ENCODE assay signal across 20 cellular contexts in the genomic region with DNA sequence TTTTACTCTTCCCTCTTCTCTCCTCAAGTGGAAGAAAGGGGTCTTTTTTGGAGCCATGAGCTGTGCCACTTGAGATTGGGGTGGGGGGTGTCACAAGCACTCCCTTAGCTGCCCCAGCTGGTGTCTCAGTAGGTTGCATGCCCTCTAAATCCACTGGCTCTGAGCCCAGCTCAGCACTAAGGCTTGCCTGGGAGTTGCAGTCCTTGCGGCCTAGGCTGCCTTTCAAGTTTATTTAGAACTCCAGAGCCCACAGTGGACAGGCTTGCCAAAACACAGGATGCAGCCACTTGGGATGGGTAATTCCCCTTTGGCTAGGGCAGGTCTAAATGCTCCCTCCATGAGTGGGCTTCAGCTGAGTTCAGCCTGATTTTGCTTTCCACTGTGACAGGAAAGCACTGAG. TPM values are rescaled to one million over a fixed set of nuclear protein-coding genes. Genes with fewer than 3 reads are reported as not detected.
DNase-seq lines count a peak whose midpoint lies in the region; ATAC-seq and TF ChIP-seq lines count a peak whose summit lies in the region.
"Had no signal": no experiment of that assay in that cellular context is flagged by ENCODE, and none has a peak within 500 bp of the region (broad histone marks: within the 10 kb centered on the region; RNA-seq: fewer than 3 reads in every experiment).

No MANE protein-coding gene starts in this region.

- H3K9me2 ChIP-seq in SU-DHL-6 (replicated peaks; ENCODE audit: insufficient read depth, low read length) = no peaks in the 10 kb centered on the region
- no peaks in the 10 kb centered on the region for H3K9me2 ChIP-seq in Karpas-422 (replicated peaks; ENCODE audit: insufficient read depth, low read length)

- H3K27ac ChIP-seq in SU-DHL-6 (ENCODE audit: low read depth, low read length) (peak overlapping the region; percentile 67), left ventricle myocardium inferior (replicated peaks) (no peak overlapping the region), Karpas-422 (ENCODE audit: low read length) (no peak overlapping the region)
- H3K27ac ChIP-seq: PC-9 had no signal

- no peak for ATAC-seq in HG03469 (IDR thresholded peaks at IDR 0.05; ENCODE audit: unreplicated experiment)

- H3K79me2 ChIP-seq in SU-DHL-6 (ENCODE audit: insufficient read depth, low read length) (no peaks in the 10 kb centered on the region), Karpas-422 (ENCODE audit: low read length) (no peaks in the 10 kb centered on the region)

- no peaks in the 10 kb centered on the region for H3K27me3 ChIP-seq in SU-DHL-6 (ENCODE audit: low read length)
- H3K27me3 ChIP-seq in left ventricle myocardium inferior (ENCODE audit: low read depth) = no peaks in the 10 kb centered on the region
- H3K27me3 ChIP-seq in Karpas-422 (ENCODE audit: low read length) = no peaks in the 10 kb centered on the region

- peaks cover 3% of the 10 kb centered on the region; the same call in 1 of the 2 replicates for H3K36me3 ChIP-seq in SU-DHL-6 (ENCODE audit: low read length)
- no peaks in the 10 kb centered on the region for H3K36me3 ChIP-seq in left ventricle myocardium inferior
- H3K36me3 ChIP-seq in Karpas-422 (ENCODE audit: insufficient read depth, low read length) = no peaks in the 10 kb centered on the region
- H3K36me3 ChIP-seq: HAP-1 had no signal

- DNase-seq in NCI-H82 (lab: John Stamatoyannopoulos, UW) = peak; percentile 6
- DNase-seq in NCI-H82 treated with DMSO at 0.1 percent for 48 hours (lab: John Stamatoyannopoulos, UW; ENCODE audit: unreplicated experiment) = no peak
- DNase-seq in left ventricle myocardium inferior = peak; percentile 37
- peak; percentile 2 for DNase-seq in renal cortical epithelial cell (ENCODE audit: low read depth)
- DNase-seq in UCSD-AML1 (lab: John Stamatoyannopoulos, UW; ENCODE audit: unreplicated experiment) = no peak
- no peak for DNase-seq in Karpas-422
- DNase-seq: 8988T, GDM1, Kasumi-1, MM.1S, NCI-H1092, NCI-H1436 treated with DMSO at 0.1 percent for 48 hours, NCI-H2029, NCI-H2171, NCI-H446 treated with DMSO at 0.1 percent for 48 hours, PC-9 had no signal

- H2AFZ ChIP-seq in SU-DHL-6 (ENCODE audit: low read depth, low read length, severe bottlenecking) = no peak overlapping the region
- no peak overlapping the region for H2AFZ ChIP-seq in Karpas-422 (ENCODE audit: low read length)
- H2AFZ ChIP-seq: PC-9 had no signal

- intact Hi-C loops in left ventricle myocardium inferior (cut with micrococcal nuclease) = no loop called here

- H3K9ac ChIP-seq in SU-DHL-6 (ENCODE audit: low read length) = peak overlapping the region; percentile 45; the same call in 1 of the 2 replicates
- no peak overlapping the region for H3K9ac ChIP-seq in Karpas-422 (ENCODE audit: low read length)

- TF ChIP-seq CTCF in SU-DHL-6 (IDR thresholded peaks at IDR 0.05; ENCODE audit: insufficient read depth, low read length, poor library complexity, severe bottlenecking) (no peak), left ventricle myocardium inferior (IDR thresholded peaks at IDR 0.05; ENCODE audit: borderline replicate concordance) (no peak)

- peaks cover 9% of the 10 kb centered on the region for H3K4me1 ChIP-seq in left ventricle myocardium inferior
- no peaks in the 10 kb centered on the region; the same call in 1 of the 2 replicates for H3K4me1 ChIP-seq in Karpas-422 (ENCODE audit: low read length)
- H3K4me1 ChIP-seq: HAP-1 had no signal

- peaks cover 7% of the 10 kb centered on the region; the same call in 1 of the 2 replicates for H3F3A ChIP-seq in SU-DHL-6 (ENCODE audit: insufficient read depth)

- no peak overlapping the region for H3K4me3 ChIP-seq in SU-DHL-6 (ENCODE audit: insufficient read depth, low read length, poor library complexity, severe bottlenecking)
- H3K4me3 ChIP-seq in left ventricle myocardium inferior = no peak overlapping the region
- H3K4me3 ChIP-seq in Karpas-422 (ENCODE audit: low read length) = no peak overlapping the region
- H3K4me3 ChIP-seq: HAP-1, PC-9 had no signal

- H3K4me2 ChIP-seq in SU-DHL-6 (ENCODE audit: low read depth, low read length, poor library complexity, severe bottlenecking) (no peak overlapping the region), Karpas-422 (ENCODE audit: low read depth, low read length, poor library complexity, severe bottlenecking) (no peak overlapping the region)
- H3K4me2 ChIP-seq: PC-9 had no signal

- H4K20me1 ChIP-seq in SU-DHL-6 (ENCODE audit: low read depth, low read length) (no peaks in the 10 kb centered on the region), Karpas-422 (ENCODE audit: insufficient read depth, low read depth, low read length) (no peaks in the 10 kb centered on the region)

- H3K9me3 ChIP-seq in SU-DHL-6 (ENCODE audit: insufficient read depth, low read length) (no peaks in the 10 kb centered on the region), left ventricle myocardium inferior (replicated peaks) (no peaks in the 10 kb centered on the region), Karpas-422 (ENCODE audit: low read length) (no peaks in the 10 kb centered on the region)
- H3K9me3 ChIP-seq: HAP-1 had no signal

RNA-seq across cellular contexts. Expression of gene C3orf20, which starts 24.7 kb away (rescaled TPM):
- not detected for total RNA-seq in left ventricle myocardium inferior
- not detected in 2 replicates for total RNA-seq in renal cortical epithelial cell
- total RNA-seq in Karpas-422 (2014; rRNA removed; shearing (Covaris generic); ENCODE audit: low replicate concordance) = not detected in 2 replicates
- total RNA-seq: PC-9, SK-MEL-5 had no signal

RNA-seq across cellular contexts. Expression of gene CCDC174, which starts 48.1 kb away (rescaled TPM):
- 11.9 TPM for total RNA-seq in left ventricle myocardium inferior
- total RNA-seq in renal cortical epithelial cell = 16.2 and 18.9 TPM in 2 replicates
- total RNA-seq in Karpas-422 (2014; rRNA removed; shearing (Covaris generic); ENCODE audit: low replicate concordance) = 16.7 and 17.3 TPM in 2 replicates

Comparison
In these comparisons a context has a peak if more than half of its experiments do, and no peak if none do; other contexts are left out.
1. DNase-seq: peak in NCI-H82 (single experiment), left ventricle myocardium inferior (single experiment) and renal cortical epithelial cell (single experiment); none in NCI-H82 treated with DMSO at 0.1 percent for 48 hours (single experiment), UCSD-AML1 (single experiment) and Karpas-422 (single experiment).